Comparison of ENCODE assay signal across 11 cellular contexts in the genomic region with DNA sequence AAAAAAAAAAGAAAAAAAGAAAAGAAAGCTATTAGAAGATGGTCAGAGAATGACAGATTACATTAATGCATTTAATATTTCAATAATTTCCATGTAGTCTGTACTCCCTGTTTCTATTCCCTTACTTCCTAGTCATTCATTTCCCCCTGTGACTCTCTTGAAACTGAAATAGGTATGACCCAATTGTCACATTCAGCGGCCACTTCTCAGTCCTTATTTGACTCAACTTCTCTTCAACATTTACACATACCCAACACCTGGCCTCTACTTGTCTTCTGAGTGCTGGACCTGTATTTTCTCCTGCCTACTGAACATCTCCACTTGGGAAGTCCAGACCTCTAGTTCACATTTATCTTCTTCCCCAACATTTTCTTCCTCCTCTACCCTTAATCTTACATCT. TPM values are rescaled to one million over a fixed set of nuclear protein-coding genes. Genes with fewer than 3 reads are reported as not detected.
A peak's percentile ranks its signal among the peaks of the same experiment; 100 is the strongest.
DNase-seq lines count a peak whose midpoint lies in the region; ATAC-seq and TF ChIP-seq lines count a peak whose summit lies in the region.
"Had no signal": no experiment of that assay in that cellular context is flagged by ENCODE, and none has a peak within 500 bp of the region (broad histone marks: within the 10 kb centered on the region; RNA-seq: fewer than 3 reads in every experiment).

No MANE protein-coding gene starts in this region.

- peak; percentile 28 to 32 for DNase-seq in activated T-cell treated with anti-CD3 and anti-CD28 coated beads, Interleukin-2, amount 50 U/mL, for 72 hours
- DNase-seq in activated T-cell treated with anti-CD3 and anti-CD28 coated beads for 4 hours (no peak), dorsolateral prefrontal cortex (no peak), ascending aorta (ENCODE audit: low spot score in 2 of 2) (no peak), NCI-H446 treated with DMSO at 0.1 percent for 48 hours (lab: John Stamatoyannopoulos, UW) (no peak)
- peak; percentile 24 for DNase-seq in stimulated activated naive B cell treated with anti-CD40 and anti-IgM and Interleukin-4, amounts not matched to agents 10 μg/mL and 1 μg/mL and 100 μg/mL, for 72 hours
- DNase-seq: erythroblast, NCI-H1694 treated with DMSO at 0.1 percent for 48 hours had no signal

- no peaks in the 10 kb centered on the region for H3K9me3 Mint-ChIP-seq in activated T-cell treated with anti-CD3 and anti-CD28 coated beads, Interleukin-2, amount 50 U/mL, for 72 hours
- H3K9me3 Mint-ChIP-seq in stimulated activated naive B cell treated with anti-CD40 and anti-IgM and Interleukin-4, amounts not matched to agents 10 μg/mL and 1 μg/mL and 100 μg/mL, for 72 hours = peaks cover 0 to 1% of the 10 kb centered on the region in 2 donors

- intact Hi-C loops in dorsolateral prefrontal cortex (cut with DNase I) = no loop called here
- intact Hi-C loops in ascending aorta (cut with DNase I) = no loop called here

- H3K9me3 ChIP-seq in ascending aorta = no peaks in the 10 kb centered on the region

- H3K36me3 ChIP-seq in ascending aorta = no peaks in the 10 kb centered on the region

- H3K4me3 Mint-ChIP-seq in activated T-cell treated with anti-CD3 and anti-CD28 coated beads, Interleukin-2, amount 50 U/mL, for 72 hours = peak overlapping the region; percentile 33 to 50
- peak overlapping the region; percentile 26 to 49 for H3K4me3 Mint-ChIP-seq in stimulated activated naive B cell treated with anti-CD40 and anti-IgM and Interleukin-4, amounts not matched to agents 10 μg/mL and 1 μg/mL and 100 μg/mL, for 72 hours
- H3K4me3 Mint-ChIP-seq: neural crest cell had no signal

- peaks cover 0 to 10% of the 10 kb centered on the region in 2 donors for H3K4me1 ChIP-seq in ascending aorta

- TF ChIP-seq CTCF in dorsolateral prefrontal cortex (IDR thresholded peaks at IDR 0.05 in 54 of 56, conservative IDR thresholded peaks at IDR 0.05 in 2 of 56; ENCODE audit: low read depth in 1 of 56, partially characterized antibody in 56 of 56) (no peak), ascending aorta (IDR thresholded peaks at IDR 0.05) (no peak)

- H3K27me3 ChIP-seq in dorsolateral prefrontal cortex (no peaks in the 10 kb centered on the region), ascending aorta (no peaks in the 10 kb centered on the region)

- H3K36me3 Mint-ChIP-seq in activated T-cell treated with anti-CD3 and anti-CD28 coated beads, Interleukin-2, amount 50 U/mL, for 72 hours (ENCODE audit: insufficient read depth in 2 of 2) = peaks cover 5% of the 10 kb centered on the region in 2 donors
- H3K36me3 Mint-ChIP-seq in stimulated activated naive B cell treated with anti-CD40 and anti-IgM and Interleukin-4, amounts not matched to agents 10 μg/mL and 1 μg/mL and 100 μg/mL, for 72 hours = peaks cover 14 to 25% of the 10 kb centered on the region in 2 donors

- H3K4me1 Mint-ChIP-seq in activated T-cell treated with anti-CD3 and anti-CD28 coated beads, Interleukin-2, amount 50 U/mL, for 72 hours (ENCODE audit: low read depth) = peaks cover 43% of the 10 kb centered on the region
- H3K4me1 Mint-ChIP-seq in stimulated activated naive B cell treated with anti-CD40 and anti-IgM and Interleukin-4, amounts not matched to agents 10 μg/mL and 1 μg/mL and 100 μg/mL, for 72 hours = peaks cover 21 to 36% of the 10 kb centered on the region in 2 donors

- H3K27ac Mint-ChIP-seq in activated T-cell treated with anti-CD3 and anti-CD28 coated beads, Interleukin-2, amount 50 U/mL, for 72 hours = no peak overlapping the region
- peak overlapping the region; percentile 83 for H3K27ac Mint-ChIP-seq in stimulated activated naive B cell treated with anti-CD40 and anti-IgM and Interleukin-4, amounts not matched to agents 10 μg/mL and 1 μg/mL and 100 μg/mL, for 72 hours

- ATAC-seq in activated T-cell treated with anti-CD3 and anti-CD28 coated beads, Interleukin-2, amount 50 U/mL, for 72 hours (replicated peaks in 1 of 2) = peak; percentile 96 to 98
- ATAC-seq in GM21528 (IDR thresholded peaks at IDR 0.05; ENCODE audit: low FRiP score, unreplicated experiment) (peak; percentile 90), HG03159 (IDR thresholded peaks at IDR 0.05; ENCODE audit: unreplicated experiment) (peak; percentile 88)
- ATAC-seq in stimulated activated naive B cell treated with anti-CD40 and anti-IgM and Interleukin-4, amounts not matched to agents 10 μg/mL and 1 μg/mL and 100 μg/mL, for 72 hours (replicated peaks) = peak; percentile 97 to 98

- H3K27me3 Mint-ChIP-seq in activated T-cell treated with anti-CD3 and anti-CD28 coated beads, Interleukin-2, amount 50 U/mL, for 72 hours (ENCODE audit: low read depth) = no peaks in the 10 kb centered on the region
- H3K27me3 Mint-ChIP-seq in stimulated activated naive B cell treated with anti-CD40 and anti-IgM and Interleukin-4, amounts not matched to agents 10 μg/mL and 1 μg/mL and 100 μg/mL, for 72 hours = no peaks in the 10 kb centered on the region

- H3K27ac ChIP-seq in dorsolateral prefrontal cortex (no peak overlapping the region), ascending aorta (no peak overlapping the region)

- H3K4me3 ChIP-seq in dorsolateral prefrontal cortex (no peak overlapping the region), ascending aorta (no peak overlapping the region)

RNA-seq across cellular contexts. Expression of a gene that starts 7.2 kb away (rescaled TPM):
- total RNA-seq in activated T-cell treated with anti-CD3 and anti-CD28 coated beads, Interleukin-2, amount 50 U/mL, for 72 hours = 10 to 100 TPM; 17.6 to 20.1 TPM
- total RNA-seq in dorsolateral prefrontal cortex (10 to 100 TPM; 21.0 to 52.8 (median 39.1) TPM), ascending aorta (10.9 TPM)

Comparison
In these comparisons a context has a peak if more than half of its experiments do, and no peak if none do; other contexts are left out.
1. DNase-seq: peak in activated T-cell treated with anti-CD3 and anti-CD28 coated beads, Interleukin-2, amount 50 U/mL, for 72 hours (2 of 2) and stimulated activated naive B cell treated with anti-CD40 and anti-IgM and Interleukin-4, amounts not matched to agents 10 μg/mL and 1 μg/mL and 100 μg/mL, for 72 hours (single experiment); none in activated T-cell treated with anti-CD3 and anti-CD28 coated beads for 4 hours (single experiment), dorsolateral prefrontal cortex (0 of 10), ascending aorta (0 of 2) and NCI-H446 treated with DMSO at 0.1 percent for 48 hours (single experiment).
2. Peak in every context shown above with its lines, with median percentiles within 50 percentile points of each other: ATAC-seq.